In the genomic region with DNA sequence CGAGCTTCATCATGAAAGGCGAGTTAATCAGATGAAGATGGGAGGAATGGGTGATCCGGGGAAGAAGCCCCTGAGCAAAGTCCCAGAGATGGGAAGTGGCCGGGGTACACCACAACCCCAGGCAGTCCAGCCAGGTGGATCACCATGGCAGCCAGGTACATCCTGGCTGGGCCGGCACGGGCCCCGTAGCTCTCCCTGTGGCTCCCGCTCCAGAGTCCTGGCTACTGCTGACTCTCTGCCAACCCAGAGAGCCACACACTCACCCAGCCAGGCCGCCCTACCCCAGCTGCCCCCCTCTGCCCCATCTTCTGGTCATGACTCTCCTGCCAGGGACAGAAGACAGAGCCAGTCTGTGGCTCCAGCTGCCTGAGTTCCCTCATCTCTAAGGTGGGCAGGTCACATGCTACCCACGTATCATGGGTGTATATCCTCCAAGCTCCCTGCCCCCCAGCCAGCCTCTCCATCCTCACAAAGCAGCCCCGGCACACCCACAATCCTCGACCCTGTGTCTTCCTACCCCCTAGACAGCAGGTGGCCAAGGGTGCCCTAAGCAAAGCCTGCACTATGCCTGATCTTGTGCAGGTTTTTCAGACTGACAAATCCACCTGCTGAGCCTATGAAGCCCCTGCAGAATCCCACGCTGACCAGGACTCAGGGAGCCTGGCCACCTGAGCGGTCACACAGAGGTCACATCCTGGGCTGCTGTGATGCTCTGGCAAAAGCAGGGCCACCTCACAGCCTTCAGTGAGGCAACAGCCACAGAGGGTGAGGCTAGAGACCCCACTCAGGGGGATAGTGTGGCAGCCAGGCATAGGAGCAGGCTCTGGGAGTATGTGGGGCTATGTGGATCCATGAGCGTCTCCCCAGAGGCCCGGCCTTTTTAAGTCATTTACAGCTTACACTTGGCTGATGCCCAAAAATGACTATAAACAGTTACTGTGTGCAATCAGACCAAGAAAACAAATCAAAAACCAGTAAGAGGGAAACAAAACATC, we compare ENCODE assay signal across 1 cellular context.
TF ChIP-seq lines count a peak whose summit lies in the region.

No MANE protein-coding gene starts in this region.

TF ChIP-seq in K562, 482 proteins besides CTCF, POLR2A, EP300 and RAD21:
- TF ChIP-seq KLF6 (CRISPR knock-in tag; IDR thresholded peaks at IDR 0.05; ENCODE audit: borderline replicate concordance) (no peak), RBFOX2 (IDR thresholded peaks at IDR 0.05; ENCODE audit: low read depth, low read length) (peak; percentile 43), PHTF2 (CRISPR knock-in tag; IDR thresholded peaks at IDR 0.05) (no peak), ZBTB17 (CRISPR knock-in tag; IDR thresholded peaks at IDR 0.05) (no peak), POLR2G (IDR thresholded peaks at IDR 0.05; ENCODE audit: low read depth, low read length) (peak; percentile 38; the same call in 1 of the 2 replicates), HLTF (IDR thresholded peaks at IDR 0.05) (no peak), ZNF41 (CRISPR knock-in tag; conservative IDR thresholded peaks at IDR 0.05) (no peak), TARDBP (IDR thresholded peaks at IDR 0.05) (no peak), ZNF354B (CRISPR knock-in tag; IDR thresholded peaks at IDR 0.05) (no peak), PHF21A (IDR thresholded peaks at IDR 0.05; ENCODE audit: borderline replicate concordance, low read depth) (no peak)
- TF ChIP-seq, protein P1, sequence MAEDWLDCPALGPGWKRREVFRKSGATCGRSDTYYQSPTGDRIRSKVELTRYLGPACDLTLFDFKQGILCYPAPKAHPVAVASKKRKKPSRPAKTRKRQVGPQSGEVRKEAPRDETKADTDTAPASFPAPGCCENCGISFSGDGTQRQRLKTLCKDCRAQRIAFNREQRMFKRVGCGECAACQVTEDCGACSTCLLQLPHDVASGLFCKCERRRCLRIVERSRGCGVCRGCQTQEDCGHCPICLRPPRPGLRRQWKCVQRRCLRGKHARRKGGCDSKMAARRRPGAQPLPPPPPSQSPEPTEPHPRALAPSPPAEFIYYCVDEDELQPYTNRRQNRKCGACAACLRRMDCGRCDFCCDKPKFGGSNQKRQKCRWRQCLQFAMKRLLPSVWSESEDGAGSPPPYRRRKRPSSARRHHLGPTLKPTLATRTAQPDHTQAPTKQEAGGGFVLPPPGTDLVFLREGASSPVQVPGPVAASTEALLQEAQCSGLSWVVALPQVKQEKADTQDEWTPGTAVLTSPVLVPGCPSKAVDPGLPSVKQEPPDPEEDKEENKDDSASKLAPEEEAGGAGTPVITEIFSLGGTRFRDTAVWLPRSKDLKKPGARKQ (CRISPR knock-in tag; IDR thresholded peaks at IDR 0.05), result no peak
- TF ChIP-seq, protein P2, sequence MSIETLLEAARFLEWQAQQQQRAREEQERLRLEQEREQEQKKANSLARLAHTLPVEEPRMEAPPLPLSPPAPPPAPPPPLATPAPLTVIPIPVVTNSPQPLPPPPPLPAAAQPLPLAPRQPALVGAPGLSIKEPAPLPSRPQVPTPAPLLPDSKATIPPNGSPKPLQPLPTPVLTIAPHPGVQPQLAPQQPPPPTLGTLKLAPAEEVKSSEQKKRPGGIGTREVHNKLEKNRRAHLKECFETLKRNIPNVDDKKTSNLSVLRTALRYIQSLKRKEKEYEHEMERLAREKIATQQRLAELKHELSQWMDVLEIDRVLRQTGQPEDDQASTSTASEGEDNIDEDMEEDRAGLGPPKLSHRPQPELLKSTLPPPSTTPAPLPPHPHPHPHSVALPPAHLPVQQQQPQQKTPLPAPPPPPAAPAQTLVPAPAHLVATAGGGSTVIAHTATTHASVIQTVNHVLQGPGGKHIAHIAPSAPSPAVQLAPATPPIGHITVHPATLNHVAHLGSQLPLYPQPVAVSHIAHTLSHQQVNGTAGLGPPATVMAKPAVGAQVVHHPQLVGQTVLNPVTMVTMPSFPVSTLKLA (conservative IDR thresholded peaks at IDR 0.05), result no peak
TF ChIP-seq in K562: peak in this region for 2.
